1 cellular context compared by ENCODE assay signal in genomic region chr7:14999331-14999730, GRCh38.
TF ChIP-seq lines count a peak whose summit lies in the region.

No MANE protein-coding gene starts in this region.

TF ChIP-seq in WTC11, 78 proteins besides CTCF, POLR2A, EP300 and RAD21 (continued from another document):
- TF ChIP-seq E2F4 (CRISPR knock-in tag; IDR thresholded peaks at IDR 0.05; ENCODE audit: borderline replicate concordance, low read depth): no peak
- no peak for TF ChIP-seq ZNF317 (CRISPR knock-in tag; IDR thresholded peaks at IDR 0.05; ENCODE audit: borderline replicate concordance, low read depth)
- no peak for TF ChIP-seq ZNF532 (CRISPR knock-in tag; IDR thresholded peaks at IDR 0.05; ENCODE audit: borderline replicate concordance)
- TF ChIP-seq ATF1 (CRISPR knock-in tag; IDR thresholded peaks at IDR 0.05): no peak
